In the genomic region with DNA sequence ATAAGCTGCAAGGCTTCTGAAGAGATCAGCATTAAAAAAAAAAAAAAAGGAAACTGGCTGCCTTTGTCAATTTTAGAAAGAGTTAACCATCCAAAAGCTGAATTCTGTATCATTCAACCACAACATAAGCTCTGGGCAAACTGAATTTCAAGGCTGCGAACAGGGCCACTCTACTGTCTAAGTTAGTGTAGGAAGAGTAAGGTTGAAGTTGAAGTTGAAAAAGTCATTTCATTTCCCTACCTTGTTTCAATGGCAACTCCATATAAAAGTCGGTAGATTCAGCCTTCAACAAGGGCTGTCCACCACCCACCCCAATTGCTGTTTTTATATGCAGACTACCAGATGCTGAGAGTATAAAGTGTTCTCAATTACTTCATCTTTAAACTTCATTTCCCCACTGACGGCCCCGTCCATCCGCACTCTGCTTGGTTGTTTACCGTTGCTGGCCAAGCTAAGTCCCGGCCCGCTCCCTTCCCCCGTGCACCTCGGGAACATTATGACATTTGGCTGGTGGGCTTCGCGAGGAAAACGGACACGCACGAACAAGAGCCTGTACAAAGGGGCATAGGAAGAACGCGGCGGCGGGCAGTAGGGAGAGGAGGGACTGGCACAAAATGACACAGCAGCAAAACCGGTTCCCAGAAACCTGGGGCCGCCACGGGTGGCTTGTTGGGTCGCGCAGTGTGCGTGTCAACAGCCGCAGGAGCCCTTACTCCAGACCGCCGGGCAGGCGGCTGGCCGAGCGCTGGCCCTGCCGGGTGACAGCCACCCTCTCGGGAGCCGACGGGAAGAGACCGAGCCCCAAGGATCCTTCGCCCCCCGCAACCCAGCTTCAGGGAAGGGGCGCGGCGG, we compare ENCODE assay signal across 1 cellular context.
TF ChIP-seq lines count a peak whose summit lies in the region.

No MANE protein-coding gene starts in this region.

TF ChIP-seq in HEK293, 187 proteins besides CTCF, POLR2A, EP300 and RAD21 (continued from another document):
- TF ChIP-seq, protein P1, sequence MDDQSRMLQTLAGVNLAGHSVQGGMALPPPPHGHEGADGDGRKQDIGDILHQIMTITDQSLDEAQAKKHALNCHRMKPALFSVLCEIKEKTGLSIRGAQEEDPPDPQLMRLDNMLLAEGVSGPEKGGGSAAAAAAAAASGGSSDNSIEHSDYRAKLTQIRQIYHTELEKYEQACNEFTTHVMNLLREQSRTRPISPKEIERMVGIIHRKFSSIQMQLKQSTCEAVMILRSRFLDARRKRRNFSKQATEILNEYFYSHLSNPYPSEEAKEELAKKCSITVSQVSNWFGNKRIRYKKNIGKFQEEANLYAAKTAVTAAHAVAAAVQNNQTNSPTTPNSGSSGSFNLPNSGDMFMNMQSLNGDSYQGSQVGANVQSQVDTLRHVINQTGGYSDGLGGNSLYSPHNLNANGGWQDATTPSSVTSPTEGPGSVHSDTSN (CRISPR knock-in tag; IDR thresholded peaks at IDR 0.05), result no peak
